ENCODE assay signal across 8 cellular contexts in the genomic region with DNA sequence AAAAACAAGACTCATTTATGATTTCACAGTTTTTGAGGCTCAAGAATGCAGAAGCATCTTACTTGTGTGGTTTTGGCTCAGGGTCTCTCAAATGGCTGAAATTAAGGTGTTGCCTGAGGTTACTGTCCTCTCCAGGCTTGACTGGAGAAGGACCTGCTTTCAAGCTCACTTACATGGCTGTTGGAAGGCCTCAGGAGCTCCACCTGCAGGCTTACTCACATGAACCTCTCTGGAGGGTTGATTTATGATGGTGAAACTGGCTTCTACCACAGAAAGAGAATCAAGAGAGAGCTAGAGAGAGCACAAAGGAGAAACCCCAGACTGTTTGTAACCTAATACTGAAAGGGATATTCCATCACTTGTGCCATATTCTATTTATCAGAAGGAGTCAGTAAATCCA. TPM values are rescaled to one million over a fixed set of nuclear protein-coding genes. Genes with fewer than 3 reads are reported as not detected.
DNase-seq lines count a peak whose midpoint lies in the region; ATAC-seq lines count a peak whose summit lies in the region.

No MANE protein-coding gene starts in this region.

- intact Hi-C loops in posterior vena cava (cut with DNase I), result no loop called here

- DNase-seq in SIG-M5 treated with dmso at 0.1 percent for 504 hours (lab: John Stamatoyannopoulos, UW; ENCODE audit: unreplicated experiment), result peak; percentile 55
- no peak for DNase-seq in SIG-M5 (lab: John Stamatoyannopoulos, UW)
- peak; percentile 4 to 5 for DNase-seq in SW 1271 (lab: John Stamatoyannopoulos, UW)
- DNase-seq in myocyte (ENCODE audit: low read depth), result peak; percentile 22
- no peak for DNase-seq in cerebellum (ENCODE audit: low spot score)
- no peak for DNase-seq in stimulated activated CD4-positive, alpha-beta T cell treated with anti-CD3 and anti-CD28 coated beads, Interleukin-4, amount 100 ng/mL, for 24 hours
- no peak for DNase-seq in posterior vena cava (ENCODE audit: low spot score)

- peak; percentile 52 for ATAC-seq in HG03097 (IDR thresholded peaks at IDR 0.05; ENCODE audit: low FRiP score, unreplicated experiment)

RNA-seq across cellular contexts. Expression of gene KCNK2, which starts 6.2 kb away (rescaled TPM):
- 6.9 and 8.7 TPM in 2 replicates for total RNA-seq in myocyte
- polyA plus RNA-seq in myocyte (2012), result 2.3 TPM
- 21.9 TPM for total RNA-seq in cerebellum
- total RNA-seq in posterior vena cava, result 10 to 100 TPM in 1 of 2 donors, 1 to 10 TPM in 1; 8.7 to 15.7 TPM

Comparison
In these comparisons a context has a peak if more than half of its experiments do, and no peak if none do; other contexts are left out.
1. DNase-seq: peak in SIG-M5 treated with dmso at 0.1 percent for 504 hours (single experiment), SW 1271 (2 of 2) and myocyte (single experiment); none in SIG-M5 (single experiment), cerebellum (single experiment), stimulated activated CD4-positive, alpha-beta T cell treated with anti-CD3 and anti-CD28 coated beads, Interleukin-4, amount 100 ng/mL, for 24 hours (single experiment) and posterior vena cava (single experiment).